ENCODE assay signal across 8 cellular contexts in genomic region chr1:200738733-200739498, GRCh38. TPM values are rescaled to one million over a fixed set of nuclear protein-coding genes. Genes with fewer than 3 reads are reported as not detected.
DNase-seq lines count a peak whose midpoint lies in the region; ATAC-seq and TF ChIP-seq lines count a peak whose summit lies in the region.

TSS of gene CAMSAP2 (plus strand) at chr1:200738893. CDS start at chr1:200739828, 935 bp downstream.

- H3K4me3 Mint-ChIP-seq in natural killer cell, result peak within 1 kb of the TSS; percentile 96

- peak within 1 kb of the TSS in 1 of 2 donors; percentile 63 for H3K27ac Mint-ChIP-seq in natural killer cell

- TF ChIP-seq CTCF in natural killer cell (IDR thresholded peaks at IDR 0.05), result no peak

- ATAC-seq in GM21367 (IDR thresholded peaks at IDR 0.05; ENCODE audit: unreplicated experiment) (peak; percentile 39), natural killer cell (peak; percentile 66 to 85 (median 79))

- DNase-seq in CMK (ENCODE audit: low read depth), result peak; percentile 46
- peak; percentile 90 for DNase-seq in HuH-7.5 (ENCODE audit: low spot score)
- peak; percentile 88 for DNase-seq in RPMI8226
- peak; percentile 62 for DNase-seq in activated effector memory CD4-positive, alpha-beta T cell treated with Interleukin-2 at 50 U/mL for 16 hours
- DNase-seq in fibroblast of peridontal ligament (ENCODE audit: extremely low read depth), result peak; percentile 81
- peak; percentile 27 for DNase-seq in natural killer cell
- peak; percentile 58 for DNase-seq in stimulated activated naive CD4-positive, alpha-beta T cell treated with Interleukin-2 at 50 U/mL for 16 hours (lab: John Stamatoyannopoulos, UW)

- H3K36me3 Mint-ChIP-seq in natural killer cell, result no peaks in the 10 kb centered on the region

- peaks cover 24 to 33% of the 10 kb centered on the region in 2 donors for H3K27me3 Mint-ChIP-seq in natural killer cell (ENCODE audit: low read depth in 2 of 2)

- intact Hi-C loops in natural killer cell (cut with micrococcal nuclease), result no loop called here

- H3K4me1 Mint-ChIP-seq in natural killer cell, result peaks cover 12 to 15% of the 10 kb centered on the region in 2 donors

- H3K9me3 Mint-ChIP-seq in natural killer cell, result no peaks in the 10 kb centered on the region

RNA-seq across cellular contexts. Expression of gene CAMSAP2, which starts in this region (rescaled TPM):
- total RNA-seq in natural killer cell, result under 1 TPM; 0.25 to 0.89 (median 0.50) TPM

Comparison
In these comparisons a context has a peak if more than half of its experiments do, and no peak if none do; other contexts are left out.
1. Peak in every context shown above with its lines: DNase-seq and ATAC-seq.
2. Peak in DNase-seq and ATAC-seq in natural killer cell; RNA of the gene not detected or under 1 TPM.
3. DNase-seq: peak in every context shown above with its lines; median percentile 90 in HuH-7.5; 88 in RPMI8226; 81 in fibroblast of peridontal ligament; 62 in activated effector memory CD4-positive, alpha-beta T cell treated with Interleukin-2 at 50 U/mL for 16 hours; 58 in stimulated activated naive CD4-positive, alpha-beta T cell treated with Interleukin-2 at 50 U/mL for 16 hours; 46 in CMK; 27 in natural killer cell.